In genomic region chr3:178960191-178960590, GRCh38 we compare ENCODE assay signal across 1 cellular context.
TF ChIP-seq lines count a peak whose summit lies in the region.

No MANE protein-coding gene starts in this region.

TF ChIP-seq in GM23338, 12 proteins besides CTCF, POLR2A, EP300 and RAD21 (continued from another document):
- TF ChIP-seq ZNF462 (CRISPR knock-in tag; IDR thresholded peaks at IDR 0.05) = no peak
TF ChIP-seq in GM23338: peak in this region for 0.
